Comparison of ENCODE assay signal across 16 cellular contexts in genomic region chr12:90404071-90404470, GRCh38.
DNase-seq lines count a peak whose midpoint lies in the region; ATAC-seq, FAIRE-seq and TF ChIP-seq lines count a peak whose summit lies in the region.
"Had no signal": no experiment of that assay in that cellular context is flagged by ENCODE, and none has a peak within 500 bp of the region (broad histone marks: within the 10 kb centered on the region; RNA-seq: fewer than 3 reads in every experiment).

No MANE protein-coding gene starts in this region.

- DNase-seq in D721Med (ENCODE audit: insufficient read length, low spot score) (no peak), GM19239 (ENCODE audit: insufficient read length, low spot score) (no peak), T1000 (lab: John Stamatoyannopoulos, UW) (no peak), NCI-H1436 (lab: John Stamatoyannopoulos, UW) (no peak)
- no peak for DNase-seq in activated CD8-positive, alpha-beta memory T cell treated with anti-CD3 and anti-CD28 coated beads for 24 hours
- DNase-seq: activated CD4-positive, alpha-beta T cell treated with anti-CD3 and anti-CD28 coated beads for 4 hours; colonic mucosa; EL; heart right ventricle; NCI-H526 treated with DMSO at 0.1 percent for 48 hours; spleen had no signal

- peak; percentile 68 for FAIRE-seq in D721Med (lab: Jason Lieb, UNC)
- FAIRE-seq in GM19239 (lab: Jason Lieb, UNC) = peak; percentile 51

- TF ChIP-seq CTCF in D721Med (IDR thresholded peaks at IDR 0.05; ENCODE audit: insufficient read depth, missing control alignments) = no peak

- ATAC-seq in HG02678 (IDR thresholded peaks at IDR 0.05; ENCODE audit: unreplicated experiment) (peak; percentile 64), HG03457 (IDR thresholded peaks at IDR 0.05; ENCODE audit: unreplicated experiment) (peak; percentile 73), GM21576 (IDR thresholded peaks at IDR 0.05; ENCODE audit: unreplicated experiment) (no peak)
- ATAC-seq: GM23338, heart right ventricle, K562 had no signal
